8 cellular contexts compared by ENCODE assay signal in genomic region chr1:159012495-159012894, GRCh38. TPM values are rescaled to one million over a fixed set of nuclear protein-coding genes. Genes with fewer than 3 reads are reported as not detected.
DNase-seq lines count a peak whose midpoint lies in the region; ATAC-seq, FAIRE-seq and TF ChIP-seq lines count a peak whose summit lies in the region.

No MANE protein-coding gene starts in this region.

- peak; percentile 77 for DNase-seq in activated CD4-positive, alpha-beta T cell treated with anti-CD3 and anti-CD28 coated beads for 36 hours
- DNase-seq in activated CD4-positive, alpha-beta T cell treated with anti-CD3 and anti-CD28 coated beads for 1 hour: no peak
- peak; percentile 54 for DNase-seq in LHCN-M2 (ENCODE audit: low read depth)
- DNase-seq in activated naive CD4-positive, alpha-beta T cell treated with anti-CD3 and anti-CD28 coated beads for 36 hours: peak; percentile 82
- DNase-seq in keratinocyte (ENCODE audit: low read depth, low spot score): no peak
- peak; percentile 67 for DNase-seq in stimulated activated naive CD8-positive, alpha-beta T cell treated with anti-CD3 and anti-CD28 coated beads, Interleukin-15, Interleukin-2, amounts not matched to agents 100 U/mL and 50 U/mL, for 24 hours
- DNase-seq in NCI-H2196 (lab: John Stamatoyannopoulos, UW; ENCODE audit: unreplicated experiment): no peak

- peak; percentile 48 for ATAC-seq in activated CD4-positive, alpha-beta T cell treated with anti-CD3 and anti-CD28 coated beads for 36 hours
- ATAC-seq in stimulated activated naive CD8-positive, alpha-beta T cell treated with anti-CD3 and anti-CD28 coated beads, Interleukin-15, Interleukin-2, amounts not matched to agents 100 U/mL and 50 U/mL, for 24 hours: peak; percentile 66
- ATAC-seq in HG03097 (IDR thresholded peaks at IDR 0.05; ENCODE audit: low FRiP score, unreplicated experiment): no peak

- POLR2A ChIA-PET in activated CD4-positive, alpha-beta T cell treated with anti-CD3 and anti-CD28 coated beads for 36 hours (lab: Charles Lee): interaction anchor here (0.7 to 1.5 kb wide), 5 partner anchors 15 to 76 kb away, joined by 3 to 15 read pairs (median 5); partner anchors contain the start of gene AIM2

- H3K79me2 ChIP-seq in keratinocyte (ENCODE audit: control insufficient read depth, insufficient read depth, low read length): peaks cover 62% of the 10 kb centered on the region

- H3K4me3 ChIP-seq in keratinocyte (ENCODE audit: control insufficient read depth in 2 of 3, extremely low read depth in 1 of 3, insufficient read depth in 2 of 3, low read depth in 1 of 3, low read length in 3 of 3): peak overlapping the region; percentile 8 to 89 (median 88)

- peak overlapping the region; percentile 93 for H3K9ac ChIP-seq in keratinocyte (ENCODE audit: control insufficient read depth, extremely low read depth, insufficient read depth, low read length)

- H4K20me1 ChIP-seq in keratinocyte (ENCODE audit: control insufficient read depth, extremely low read depth, insufficient read depth, low read length): no peaks in the 10 kb centered on the region

- peak overlapping the region; percentile 92 for H3K4me2 ChIP-seq in keratinocyte (ENCODE audit: control insufficient read depth, extremely low read depth, insufficient read depth, low read depth, low read length)

- H3K36me3 ChIP-seq in keratinocyte (ENCODE audit: control insufficient read depth in 2 of 2, extremely low read depth in 1 of 2, insufficient read depth in 2 of 2, low read length in 2 of 2): peaks cover 8 to 33% of the 10 kb centered on the region in 2 experiments

- dilution Hi-C loops in keratinocyte (cut with MboI; ENCODE audit: extremely low pct_ligation_motif_present, low sequenced_read_pairs): no loop called here

- H3K4me1 ChIP-seq in keratinocyte (ENCODE audit: control insufficient read depth, extremely low read depth, insufficient read depth, low read length): peaks cover 42% of the 10 kb centered on the region

- H2AFZ ChIP-seq in keratinocyte (ENCODE audit: control insufficient read depth, low read length): no peak overlapping the region

- H3K4me1 Mint-ChIP-seq in activated CD4-positive, alpha-beta T cell treated with anti-CD3 and anti-CD28 coated beads for 36 hours: peaks cover 41% of the 10 kb centered on the region
- peaks cover 35% of the 10 kb centered on the region for H3K4me1 Mint-ChIP-seq in activated naive CD4-positive, alpha-beta T cell treated with anti-CD3 and anti-CD28 coated beads for 36 hours (ENCODE audit: low read depth)

- peak overlapping the region; percentile 16 for H3K27ac ChIP-seq in keratinocyte (ENCODE audit: control insufficient read depth, insufficient read depth, low read length)

- H3K36me3 Mint-ChIP-seq in activated CD4-positive, alpha-beta T cell treated with anti-CD3 and anti-CD28 coated beads for 36 hours (ENCODE audit: low read depth): peaks cover 85% of the 10 kb centered on the region
- H3K36me3 Mint-ChIP-seq in activated naive CD4-positive, alpha-beta T cell treated with anti-CD3 and anti-CD28 coated beads for 36 hours (ENCODE audit: low read depth): peaks cover 75% of the 10 kb centered on the region

- no peaks in the 10 kb centered on the region for H3K27me3 ChIP-seq in keratinocyte (ENCODE audit: control insufficient read depth, extremely low read depth, insufficient read depth, low read length)

- no peaks in the 10 kb centered on the region for H3K27me3 Mint-ChIP-seq in activated CD4-positive, alpha-beta T cell treated with anti-CD3 and anti-CD28 coated beads for 36 hours
- no peaks in the 10 kb centered on the region for H3K27me3 Mint-ChIP-seq in activated naive CD4-positive, alpha-beta T cell treated with anti-CD3 and anti-CD28 coated beads for 36 hours (ENCODE audit: low read depth)

- FAIRE-seq in keratinocyte (lab: Jason Lieb, UNC): peak; percentile 78

- H3K9me3 ChIP-seq in keratinocyte (ENCODE audit: control insufficient read depth, low read depth, low read length): peaks cover 2% of the 10 kb centered on the region

- intact Hi-C loops in activated CD4-positive, alpha-beta T cell treated with anti-CD3 and anti-CD28 coated beads for 36 hours (cut with DNase I, micrococcal nuclease): loop anchor here (5.0 kb wide), 4 partner anchors 910 to 1875 kb away; partner anchors contain the start of genes ETV3 (in 2 of the 2) and DCAF8 (in 1 of the 2)
- intact Hi-C loops in activated naive CD4-positive, alpha-beta T cell treated with anti-CD3 and anti-CD28 coated beads for 36 hours (cut with micrococcal nuclease): loop anchor here (5.0 to 10.0 kb wide), 6 partner anchors 1085 to 1878 kb away; partner anchors contain the start of genes CD48, DCAF8, ETV3 and IGSF8

- CTCF ChIA-PET in activated CD4-positive, alpha-beta T cell treated with anti-CD3 and anti-CD28 coated beads for 36 hours (lab: Charles Lee): interaction anchor here (1.4 kb wide), 1 partner anchor 59 kb away, joined by 4 read pairs; no protein-coding TSS in a partner anchor
- CTCF ChIA-PET in activated naive CD4-positive, alpha-beta T cell treated with anti-CD3 and anti-CD28 coated beads for 36 hours (lab: Charles Lee): no interaction called here

- H3K4me3 Mint-ChIP-seq in activated CD4-positive, alpha-beta T cell treated with anti-CD3 and anti-CD28 coated beads for 36 hours: peak overlapping the region; percentile 82
- peak overlapping the region; percentile 91 for H3K4me3 Mint-ChIP-seq in activated naive CD4-positive, alpha-beta T cell treated with anti-CD3 and anti-CD28 coated beads for 36 hours

- H3K27ac Mint-ChIP-seq in activated CD4-positive, alpha-beta T cell treated with anti-CD3 and anti-CD28 coated beads for 36 hours: peak overlapping the region; percentile 100
- peak overlapping the region; percentile 99 for H3K27ac Mint-ChIP-seq in activated naive CD4-positive, alpha-beta T cell treated with anti-CD3 and anti-CD28 coated beads for 36 hours

- no peaks in the 10 kb centered on the region for H3K9me1 ChIP-seq in keratinocyte (ENCODE audit: control insufficient read depth, extremely low read depth, insufficient read depth, low read length)

- no peaks in the 10 kb centered on the region for H3K9me3 Mint-ChIP-seq in activated CD4-positive, alpha-beta T cell treated with anti-CD3 and anti-CD28 coated beads for 36 hours (ENCODE audit: low read depth)
- no peaks in the 10 kb centered on the region for H3K9me3 Mint-ChIP-seq in activated naive CD4-positive, alpha-beta T cell treated with anti-CD3 and anti-CD28 coated beads for 36 hours

- no peak for TF ChIP-seq CTCF in keratinocyte (optimal IDR thresholded peaks at IDR 0.05 in 1 of 3, IDR thresholded peaks at IDR 0.05 in 1 of 3, conservative IDR thresholded peaks at IDR 0.05 in 1 of 3; ENCODE audit: extremely low read depth in 1 of 3, insufficient read depth in 2 of 3, low read length in 3 of 3)

RNA-seq across cellular contexts. Expression of gene IFI16, which starts 2.8 kb away (rescaled TPM):
- total RNA-seq in activated CD4-positive, alpha-beta T cell treated with anti-CD3 and anti-CD28 coated beads for 36 hours: 100 to 1,000 TPM; 263 to 308 TPM
- 62.2 and 106 TPM in 2 replicates for total RNA-seq in LHCN-M2 (2014; rRNA removed)
- polyA plus RNA-seq in LHCN-M2 (2012): 54.6 TPM
- 100 to 1,000 TPM; 287 to 288 TPM for total RNA-seq in activated naive CD4-positive, alpha-beta T cell treated with anti-CD3 and anti-CD28 coated beads for 36 hours
- 118 to 193 TPM (median 145 TPM) in 3 replicates for polyA plus RNA-seq in keratinocyte
- 116 TPM for polyA plus RNA-seq in keratinocyte (2011; ENCODE audit: low read depth)
- polyA plus RNA-seq in keratinocyte (2011; cell fraction: cytosol; rRNA removed): 88.8 and 155 TPM in 2 replicates
- 155 and 191 TPM in 2 replicates for polyA plus RNA-seq in keratinocyte (2011; cell fraction: nucleus; rRNA removed)
- 69.6 and 121 TPM in 2 replicates for polyA plus RNA-seq in keratinocyte (2012; ENCODE audit: low replicate concordance)
- 42.0 to 91.5 TPM (median 56.9 TPM) in 3 replicates for polyA minus RNA-seq in keratinocyte
- 53.3 TPM for polyA minus RNA-seq in keratinocyte (2011; cell fraction: cytosol; rRNA and poly(A)+ RNA removed)
- 56.6 and 94.6 TPM in 2 replicates for polyA minus RNA-seq in keratinocyte (2011; cell fraction: nucleus; rRNA and poly(A)+ RNA removed)

Comparison
In these comparisons a context has a peak if more than half of its experiments do, and no peak if none do; other contexts are left out.
1. DNase-seq: peak in activated CD4-positive, alpha-beta T cell treated with anti-CD3 and anti-CD28 coated beads for 36 hours (single experiment), LHCN-M2 (single experiment), activated naive CD4-positive, alpha-beta T cell treated with anti-CD3 and anti-CD28 coated beads for 36 hours (single experiment) and stimulated activated naive CD8-positive, alpha-beta T cell treated with anti-CD3 and anti-CD28 coated beads, Interleukin-15, Interleukin-2, amounts not matched to agents 100 U/mL and 50 U/mL, for 24 hours (single experiment); none in activated CD4-positive, alpha-beta T cell treated with anti-CD3 and anti-CD28 coated beads for 1 hour (single experiment), keratinocyte (single experiment) and NCI-H2196 (single experiment).